In genomic region chr2:51795248-51795888, GRCh38 we compare ENCODE assay signal across 11 cellular contexts.
DNase-seq lines count a peak whose midpoint lies in the region; ATAC-seq and TF ChIP-seq lines count a peak whose summit lies in the region.
"Had no signal": no experiment of that assay in that cellular context is flagged by ENCODE, and none has a peak within 500 bp of the region (broad histone marks: within the 10 kb centered on the region; RNA-seq: fewer than 3 reads in every experiment).

No MANE protein-coding gene starts in this region.

- H3K4me1 Mint-ChIP-seq in activated T-cell treated with anti-CD3 and anti-CD28 coated beads, Interleukin-2, amount 50 U/mL, for 4 hours (ENCODE audit: low read depth) = no peaks in the 10 kb centered on the region

- no peaks in the 10 kb centered on the region for H3K27me3 Mint-ChIP-seq in activated T-cell treated with anti-CD3 and anti-CD28 coated beads, Interleukin-2, amount 50 U/mL, for 4 hours (ENCODE audit: low read depth)

- H3K9me3 Mint-ChIP-seq in activated T-cell treated with anti-CD3 and anti-CD28 coated beads, Interleukin-2, amount 50 U/mL, for 4 hours = peaks cover 23% of the 10 kb centered on the region

- DNase-seq in GM12865 (ENCODE audit: low read depth) (no peak), left colon (peak in 1 of 2 donors; percentile 41), HPDE6-E6E7 (ENCODE audit: extremely low spot score) (no peak)
- DNase-seq in activated T-cell treated with anti-CD3 and anti-CD28 coated beads, Interleukin-2, amount 50 U/mL, for 4 hours = no peak
- DNase-seq: activated CD8-positive, alpha-beta memory T cell treated with anti-CD3 and anti-CD28 coated beads for 24 hours; NCI-H1930; stimulated activated CD4-positive, alpha-beta T cell treated with anti-CD3 and anti-CD28 coated beads, Interleukin-4, amount 100 ng/mL, for 4 hours had no signal

- intact Hi-C loops in left colon (cut with DNase I, micrococcal nuclease) = no loop called here

- no peaks in the 10 kb centered on the region for H3K36me3 Mint-ChIP-seq in activated T-cell treated with anti-CD3 and anti-CD28 coated beads, Interleukin-2, amount 50 U/mL, for 4 hours (ENCODE audit: insufficient read depth)

- H3K4me3 ChIP-seq in GM12865 (ENCODE audit: low read depth, low read length) = no peak overlapping the region

- ATAC-seq in SK-N-SH treated with all-trans-retinoic acid at 6 μM for 48 hours (peak; percentile 51; the same call in 2 of the 3 replicates), left colon (peak; percentile 75), esophagus mucosa (no peak), GM18873 (IDR thresholded peaks at IDR 0.05; ENCODE audit: low FRiP score, unreplicated experiment) (no peak)
- ATAC-seq in activated T-cell treated with anti-CD3 and anti-CD28 coated beads, Interleukin-2, amount 50 U/mL, for 4 hours = no peak

- TF ChIP-seq CTCF in GM12865 (IDR thresholded peaks at IDR 0.05; ENCODE audit: insufficient read depth, low read depth, low read length, missing control alignments) = peak; percentile 22

- TF ChIP-seq RAD21 in Ishikawa (IDR thresholded peaks at IDR 0.05; ENCODE audit: low read depth) = peak; percentile 15; the same call in 1 of the 2 replicates

- H3K4me3 Mint-ChIP-seq in activated T-cell treated with anti-CD3 and anti-CD28 coated beads, Interleukin-2, amount 50 U/mL, for 4 hours = no peak overlapping the region

- TF ChIP-seq EP300 in Ishikawa (IDR thresholded peaks at IDR 0.05; ENCODE audit: borderline replicate concordance) = no peak

TF ChIP-seq in Ishikawa, 13 proteins besides CTCF, POLR2A, EP300 and RAD21:
- TF ChIP-seq CEBPB (IDR thresholded peaks at IDR 0.05) = no peak
- no peak for TF ChIP-seq FOXM1 (IDR thresholded peaks at IDR 0.05; ENCODE audit: borderline replicate concordance, low read depth)
- no peak for TF ChIP-seq ZBTB7A (IDR thresholded peaks at IDR 0.05; ENCODE audit: low read depth)
- no peak for TF ChIP-seq YY1 (IDR thresholded peaks at IDR 0.05; ENCODE audit: low read depth)
- TF ChIP-seq TCF12 (IDR thresholded peaks at IDR 0.05; ENCODE audit: low read depth) = no peak
- TF ChIP-seq TAF1 (IDR thresholded peaks at IDR 0.05; ENCODE audit: low read depth) = no peak
- TF ChIP-seq USF1 (IDR thresholded peaks at IDR 0.05) = no peak

TF ChIP-seq in SK-N-SH treated with all-trans-retinoic acid at 6 μM for 48 hours, 23 proteins besides CTCF, POLR2A, EP300 and RAD21:
- TF ChIP-seq PATZ1 (CRISPR knock-in tag; IDR thresholded peaks at IDR 0.05; ENCODE audit: borderline replicate concordance) (no peak), GLIS3 (CRISPR knock-in tag; IDR thresholded peaks at IDR 0.05) (no peak), ESRRG (CRISPR knock-in tag; IDR thresholded peaks at IDR 0.05) (no peak), CREB5 (CRISPR knock-in tag; IDR thresholded peaks at IDR 0.05; ENCODE audit: low read depth) (no peak), CSDC2 (CRISPR knock-in tag; IDR thresholded peaks at IDR 0.05) (no peak), ZNF565 (CRISPR knock-in tag; conservative IDR thresholded peaks at IDR 0.05; ENCODE audit: low read depth) (no peak), ZFP30 (CRISPR knock-in tag; IDR thresholded peaks at IDR 0.05) (no peak), ZNF70 (CRISPR knock-in tag; IDR thresholded peaks at IDR 0.05) (no peak), POU6F1 (CRISPR knock-in tag; IDR thresholded peaks at IDR 0.05; ENCODE audit: borderline replicate concordance, low read depth) (no peak), ISL1 (CRISPR knock-in tag; IDR thresholded peaks at IDR 0.05) (no peak), ZFP3 (CRISPR knock-in tag; IDR thresholded peaks at IDR 0.05) (no peak), ARNTL (CRISPR knock-in tag; IDR thresholded peaks at IDR 0.05; ENCODE audit: borderline replicate concordance, low read depth) (no peak), TCF4 (CRISPR knock-in tag; IDR thresholded peaks at IDR 0.05; ENCODE audit: borderline replicate concordance) (no peak), OSR1 (CRISPR knock-in tag; IDR thresholded peaks at IDR 0.05) (no peak), BACH2 (CRISPR knock-in tag; IDR thresholded peaks at IDR 0.05; ENCODE audit: borderline replicate concordance) (no peak)

Comparison
In these comparisons a context has a peak if more than half of its experiments do, and no peak if none do; other contexts are left out.
1. ATAC-seq: peak in SK-N-SH treated with all-trans-retinoic acid at 6 μM for 48 hours (single experiment) and left colon (single experiment); none in activated T-cell treated with anti-CD3 and anti-CD28 coated beads, Interleukin-2, amount 50 U/mL, for 4 hours (0 of 2), esophagus mucosa (single experiment) and GM18873 (single experiment).